In genomic region chr11:76712125-76712524, GRCh38 we compare ENCODE assay signal across 1 cellular context.
TF ChIP-seq lines count a peak whose summit lies in the region.

No MANE protein-coding gene starts in this region.

TF ChIP-seq in IMR-90, 13 proteins besides CTCF, POLR2A, EP300 and RAD21:
- TF ChIP-seq, protein P1, sequence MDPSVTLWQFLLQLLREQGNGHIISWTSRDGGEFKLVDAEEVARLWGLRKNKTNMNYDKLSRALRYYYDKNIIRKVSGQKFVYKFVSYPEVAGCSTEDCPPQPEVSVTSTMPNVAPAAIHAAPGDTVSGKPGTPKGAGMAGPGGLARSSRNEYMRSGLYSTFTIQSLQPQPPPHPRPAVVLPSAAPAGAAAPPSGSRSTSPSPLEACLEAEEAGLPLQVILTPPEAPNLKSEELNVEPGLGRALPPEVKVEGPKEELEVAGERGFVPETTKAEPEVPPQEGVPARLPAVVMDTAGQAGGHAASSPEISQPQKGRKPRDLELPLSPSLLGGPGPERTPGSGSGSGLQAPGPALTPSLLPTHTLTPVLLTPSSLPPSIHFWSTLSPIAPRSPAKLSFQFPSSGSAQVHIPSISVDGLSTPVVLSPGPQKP (IDR thresholded peaks at IDR 0.05; ENCODE audit: borderline replicate concordance, low read depth, low read length) = no peak
- no peak for TF ChIP-seq CEBPB (IDR thresholded peaks at IDR 0.05; ENCODE audit: low read depth, low read length)
